In genomic region chr2:57759822-57760300, GRCh38 we compare ENCODE assay signal across 8 cellular contexts.
DNase-seq lines count a peak whose midpoint lies in the region; ATAC-seq and TF ChIP-seq lines count a peak whose summit lies in the region.

No MANE protein-coding gene starts in this region.

- H3K4me3 ChIP-seq in kidney epithelial cell (ENCODE audit: low read depth, low read length) = peak overlapping the region; percentile 26

- TF ChIP-seq CTCF in AG09319 (IDR thresholded peaks at IDR 0.05; ENCODE audit: low read depth, low read length) (peak; percentile 97), kidney epithelial cell (IDR thresholded peaks at IDR 0.05; ENCODE audit: insufficient read depth, low read length, poor library complexity, severe bottlenecking) (peak; percentile 96)

- DNase-seq in AG09319 (ENCODE audit: extremely low read depth, low read depth) = peak; percentile 36
- peak; percentile 2 for DNase-seq in NCI-H2196 treated with DMSO at 0.1 percent for 48 hours (lab: John Stamatoyannopoulos, UW; ENCODE audit: unreplicated experiment)
- peak; percentile 48 for DNase-seq in activated CD4-positive, CD25-positive, alpha-beta regulatory T cell treated with anti-CD3 and anti-CD28 coated beads, Interleukin-2, amount 50 U/mL, for 16 hours (ENCODE audit: low read depth, low spot score)
- peak; percentile 67 for DNase-seq in cerebellar cortex (ENCODE audit: low spot score)
- peak; percentile 19 for DNase-seq in kidney epithelial cell (ENCODE audit: low read depth)
- DNase-seq in stimulated activated CD4-positive, alpha-beta T cell treated with anti-CD3 and anti-CD28 coated beads, Interleukin-1b, Interleukin-23, amount 100 ng/mL, for 1 hour (ENCODE audit: low read depth in 2 of 2) = peak; percentile 30 to 70

- no peaks in the 10 kb centered on the region for H3K36me3 ChIP-seq in kidney epithelial cell (ENCODE audit: control insufficient read depth, insufficient read depth, low read length)

- no peaks in the 10 kb centered on the region for H3K27me3 ChIP-seq in kidney epithelial cell (ENCODE audit: control insufficient read depth, insufficient read depth, low read length)

- ATAC-seq in GM18907 (IDR thresholded peaks at IDR 0.05; ENCODE audit: unreplicated experiment) (peak; percentile 91), HG03139 (IDR thresholded peaks at IDR 0.05; ENCODE audit: unreplicated experiment) (peak; percentile 90)

Comparison
In these comparisons a context has a peak if more than half of its experiments do, and no peak if none do; other contexts are left out.
1. Peak in every context shown above with its lines: DNase-seq, ATAC-seq and H3K4me3 ChIP-seq.
2. DNase-seq: peak in every context shown above with its lines; median percentile 67 in cerebellar cortex; 50 in stimulated activated CD4-positive, alpha-beta T cell treated with anti-CD3 and anti-CD28 coated beads, Interleukin-1b, Interleukin-23, amount 100 ng/mL, for 1 hour; 48 in activated CD4-positive, CD25-positive, alpha-beta regulatory T cell treated with anti-CD3 and anti-CD28 coated beads, Interleukin-2, amount 50 U/mL, for 16 hours; 36 in AG09319; 19 in kidney epithelial cell; 2 in NCI-H2196 treated with DMSO at 0.1 percent for 48 hours.